In the genomic region with DNA sequence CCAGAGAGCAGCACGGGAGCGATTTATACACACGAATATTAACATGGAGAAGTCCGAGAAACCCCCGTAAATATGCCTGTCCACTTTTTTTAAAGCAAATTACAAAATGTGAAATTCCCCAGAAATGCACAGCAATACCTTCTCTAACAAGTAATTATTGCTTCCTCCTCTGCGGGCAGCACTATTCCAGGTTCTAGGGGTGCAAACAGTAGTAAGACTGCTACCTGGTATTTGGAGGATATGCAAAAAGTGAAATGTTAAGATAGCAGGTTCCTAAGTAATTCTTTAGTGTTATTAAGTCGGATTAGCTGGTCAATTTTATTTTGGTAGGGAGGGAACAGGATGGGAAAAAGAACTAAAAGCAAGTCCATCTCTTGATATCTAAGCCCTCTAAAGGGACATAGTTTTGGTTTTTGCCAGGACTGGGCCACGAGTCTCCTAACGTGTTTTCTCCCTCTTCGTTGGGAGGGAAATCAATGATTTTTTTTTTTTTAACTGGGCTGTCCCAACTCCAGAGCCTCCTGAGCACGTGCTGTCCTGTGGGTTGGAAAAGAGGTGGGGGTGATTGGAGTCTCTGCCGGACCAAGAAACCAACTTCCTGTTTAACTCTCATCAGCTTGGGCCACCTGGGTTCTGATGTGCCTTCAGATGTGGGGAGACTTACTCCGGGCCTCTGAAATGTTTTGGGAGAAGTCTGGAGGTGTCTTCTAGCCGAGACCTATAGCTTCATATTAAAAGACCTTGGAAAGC, we compare ENCODE assay signal across 1 cellular context.
TF ChIP-seq lines count a peak whose summit lies in the region.

No MANE protein-coding gene starts in this region.

TF ChIP-seq in HepG2, 621 proteins besides CTCF, POLR2A, EP300 and RAD21 (continued from another document and continues in another):
- TF ChIP-seq THAP9 (CRISPR knock-in tag; IDR thresholded peaks at IDR 0.05; ENCODE audit: borderline replicate concordance) (no peak), TEAD3 (CRISPR knock-in tag; optimal IDR thresholded peaks at IDR 0.05; ENCODE audit: borderline replicate concordance) (no peak), ZMYM3 (CRISPR knock-in tag; IDR thresholded peaks at IDR 0.05) (0 out of 2 replicates have a peak, but pooled peaks have one; percentile 14), EZH2 (conservative IDR thresholded peaks at IDR 0.05; ENCODE audit: low read depth, low read length) (no peak), ZNF317 (CRISPR knock-in tag; IDR thresholded peaks at IDR 0.05) (no peak), AKNA (CRISPR knock-in tag; IDR thresholded peaks at IDR 0.05; ENCODE audit: borderline replicate concordance) (peak; percentile 28; the same call in 1 of the 2 replicates), HOMEZ (CRISPR knock-in tag; IDR thresholded peaks at IDR 0.05; ENCODE audit: low read depth) (peak; percentile 49; the same call in 1 of the 2 replicates), ZNF12 (CRISPR knock-in tag; IDR thresholded peaks at IDR 0.05) (no peak), EED (CRISPR knock-in tag; IDR thresholded peaks at IDR 0.05) (no peak), CHD2 (IDR thresholded peaks at IDR 0.05; ENCODE audit: low read depth, low read length) (no peak), ZBTB38 (CRISPR knock-in tag; IDR thresholded peaks at IDR 0.05) (no peak), DNMT1 (CRISPR knock-in tag; IDR thresholded peaks at IDR 0.05) (no peak), ZNF616 (CRISPR knock-in tag; IDR thresholded peaks at IDR 0.05; ENCODE audit: low read depth) (no peak), XRCC5 (optimal IDR thresholded peaks at IDR 0.05; ENCODE audit: low read length) (no peak), SIN3B (IDR thresholded peaks at IDR 0.05; ENCODE audit: low read length) (no peak), ZMAT3 (CRISPR knock-in tag; conservative IDR thresholded peaks at IDR 0.05) (no peak), HES4 (CRISPR knock-in tag; IDR thresholded peaks at IDR 0.05; ENCODE audit: borderline replicate concordance) (no peak), PAF1 (CRISPR knock-in tag; IDR thresholded peaks at IDR 0.05) (peak; percentile 58; the same call in 1 of the 2 replicates), ZNF841 (CRISPR knock-in tag; IDR thresholded peaks at IDR 0.05; ENCODE audit: borderline replicate concordance) (no peak), TMF1 (CRISPR knock-in tag; IDR thresholded peaks at IDR 0.05; ENCODE audit: low read depth) (no peak), SAP130 (CRISPR knock-in tag; IDR thresholded peaks at IDR 0.05; ENCODE audit: low read depth) (peak; percentile 79), MAF1 (CRISPR knock-in tag; IDR thresholded peaks at IDR 0.05; ENCODE audit: borderline replicate concordance) (no peak), KLF16 (CRISPR knock-in tag; IDR thresholded peaks at IDR 0.05) (peak in 1 of 2 experiments; percentile 76; a peak in 2 of 4 replicates), POLR2AphosphoS2 (IDR thresholded peaks at IDR 0.05; ENCODE audit: low read depth, low read length) (no peak), PRMT3 (CRISPR knock-in tag; IDR thresholded peaks at IDR 0.05; ENCODE audit: borderline replicate concordance, low read depth) (no peak), RFXAP (CRISPR knock-in tag; IDR thresholded peaks at IDR 0.05; ENCODE audit: borderline replicate concordance) (peak; percentile 39), ELF4 (CRISPR knock-in tag; IDR thresholded peaks at IDR 0.05; ENCODE audit: borderline replicate concordance) (no peak; the same call in 1 of the 2 replicates), HNRNPLL (IDR thresholded peaks at IDR 0.05; ENCODE audit: low read depth, low read length, poor library complexity, severe bottlenecking) (no peak), RNF219 (CRISPR knock-in tag; IDR thresholded peaks at IDR 0.05) (0 out of 2 replicates have a peak, but pooled peaks have one; percentile 60), ZNF761 (CRISPR knock-in tag; conservative IDR thresholded peaks at IDR 0.05) (no peak), ASH2L (IDR thresholded peaks at IDR 0.05; ENCODE audit: insufficient read length, low read depth, low read length) (no peak), PHF21A (CRISPR knock-in tag; IDR thresholded peaks at IDR 0.05) (peak; percentile 93; the same call in 1 of the 2 replicates), MXD3 (CRISPR knock-in tag; IDR thresholded peaks at IDR 0.05) (0 out of 2 replicates have a peak, but pooled peaks have one; percentile 49), ZNF251 (CRISPR knock-in tag; IDR thresholded peaks at IDR 0.05) (no peak), POGK (CRISPR knock-in tag; conservative IDR thresholded peaks at IDR 0.05) (no peak), THYN1 (CRISPR knock-in tag; IDR thresholded peaks at IDR 0.05; ENCODE audit: borderline replicate concordance, low read depth) (no peak)
- TF ChIP-seq, protein P1, sequence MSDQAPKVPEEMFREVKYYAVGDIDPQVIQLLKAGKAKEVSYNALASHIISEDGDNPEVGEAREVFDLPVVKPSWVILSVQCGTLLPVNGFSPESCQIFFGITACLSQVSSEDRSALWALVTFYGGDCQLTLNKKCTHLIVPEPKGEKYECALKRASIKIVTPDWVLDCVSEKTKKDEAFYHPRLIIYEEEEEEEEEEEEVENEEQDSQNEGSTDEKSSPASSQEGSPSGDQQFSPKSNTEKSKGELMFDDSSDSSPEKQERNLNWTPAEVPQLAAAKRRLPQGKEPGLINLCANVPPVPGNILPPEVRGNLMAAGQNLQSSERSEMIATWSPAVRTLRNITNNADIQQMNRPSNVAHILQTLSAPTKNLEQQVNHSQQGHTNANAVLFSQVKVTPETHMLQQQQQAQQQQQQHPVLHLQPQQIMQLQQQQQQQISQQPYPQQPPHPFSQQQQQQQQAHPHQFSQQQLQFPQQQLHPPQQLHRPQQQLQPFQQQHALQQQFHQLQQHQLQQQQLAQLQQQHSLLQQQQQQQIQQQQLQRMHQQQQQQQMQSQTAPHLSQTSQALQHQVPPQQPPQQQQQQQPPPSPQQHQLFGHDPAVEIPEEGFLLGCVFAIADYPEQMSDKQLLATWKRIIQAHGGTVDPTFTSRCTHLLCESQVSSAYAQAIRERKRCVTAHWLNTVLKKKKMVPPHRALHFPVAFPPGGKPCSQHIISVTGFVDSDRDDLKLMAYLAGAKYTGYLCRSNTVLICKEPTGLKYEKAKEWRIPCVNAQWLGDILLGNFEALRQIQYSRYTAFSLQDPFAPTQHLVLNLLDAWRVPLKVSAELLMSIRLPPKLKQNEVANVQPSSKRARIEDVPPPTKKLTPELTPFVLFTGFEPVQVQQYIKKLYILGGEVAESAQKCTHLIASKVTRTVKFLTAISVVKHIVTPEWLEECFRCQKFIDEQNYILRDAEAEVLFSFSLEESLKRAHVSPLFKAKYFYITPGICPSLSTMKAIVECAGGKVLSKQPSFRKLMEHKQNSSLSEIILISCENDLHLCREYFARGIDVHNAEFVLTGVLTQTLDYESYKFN (CRISPR knock-in tag; conservative IDR thresholded peaks at IDR 0.05): peak; percentile 64
- TF ChIP-seq, protein P2, sequence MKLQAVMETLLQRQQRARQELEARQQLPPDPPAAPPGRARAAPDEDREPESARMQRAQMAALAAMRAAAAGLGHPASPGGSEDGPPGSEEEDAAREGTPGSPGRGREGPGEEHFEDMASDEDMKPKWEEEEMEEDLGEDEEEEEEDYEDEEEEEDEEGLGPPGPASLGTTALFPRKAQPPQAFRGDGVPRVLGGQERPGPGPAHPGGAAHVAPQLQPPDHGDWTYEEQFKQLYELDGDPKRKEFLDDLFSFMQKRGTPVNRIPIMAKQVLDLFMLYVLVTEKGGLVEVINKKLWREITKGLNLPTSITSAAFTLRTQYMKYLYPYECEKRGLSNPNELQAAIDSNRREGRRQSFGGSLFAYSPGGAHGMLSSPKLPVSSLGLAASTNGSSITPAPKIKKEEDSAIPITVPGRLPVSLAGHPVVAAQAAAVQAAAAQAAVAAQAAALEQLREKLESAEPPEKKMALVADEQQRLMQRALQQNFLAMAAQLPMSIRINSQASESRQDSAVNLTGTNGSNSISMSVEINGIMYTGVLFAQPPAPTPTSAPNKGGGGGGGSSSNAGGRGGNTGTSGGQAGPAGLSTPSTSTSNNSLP (IDR thresholded peaks at IDR 0.05; ENCODE audit: low read depth, low read length): no peak
